In genomic region chr16:9092282-9092962, GRCh38 we compare ENCODE assay signal across 8 cellular contexts. TPM values are rescaled to one million over a fixed set of nuclear protein-coding genes. Genes with fewer than 3 reads are reported as not detected.
A peak's percentile ranks its signal among the peaks of the same experiment; 100 is the strongest.
DNase-seq lines count a peak whose midpoint lies in the region; ATAC-seq, FAIRE-seq and TF ChIP-seq lines count a peak whose summit lies in the region.

No MANE protein-coding gene starts in this region.

- intact Hi-C loops in A673 (cut with micrococcal nuclease; ENCODE audit: unreplicated experiment), result loop anchor here (5.0 kb wide), 4 partner anchors 45 to 515 kb away; partner anchors contain the start of gene USP7
- intact Hi-C loops in body of pancreas (cut with DNase I), result no loop called here

- peaks cover 24% of the 10 kb centered on the region for H3K4me1 ChIP-seq in A673 (ENCODE audit: insufficient read depth, low read length, poor library complexity, severe bottlenecking)
- peaks cover 54% of the 10 kb centered on the region for H3K4me1 ChIP-seq in body of pancreas
- H3K4me1 ChIP-seq in keratinocyte (ENCODE audit: control insufficient read depth, extremely low read depth, insufficient read depth, low read length), result peaks cover 36% of the 10 kb centered on the region

- peaks cover 29% of the 10 kb centered on the region for H4K20me1 ChIP-seq in keratinocyte (ENCODE audit: control insufficient read depth, extremely low read depth, insufficient read depth, low read length)

- H3K27ac ChIP-seq in A673 (ENCODE audit: low read depth, low read length, poor library complexity, severe bottlenecking) (peak overlapping the region; percentile 97), body of pancreas (peak overlapping the region; percentile 97 to 99 (median 98)), keratinocyte (ENCODE audit: control insufficient read depth, insufficient read depth, low read length) (peak overlapping the region; percentile 88)

- dilution Hi-C loops in keratinocyte (cut with MboI; ENCODE audit: extremely low pct_ligation_motif_present, low sequenced_read_pairs), result no loop called here

- no peaks in the 10 kb centered on the region for H3K9me3 ChIP-seq in A673 (ENCODE audit: low read depth, low read length, poor library complexity, severe bottlenecking)
- H3K9me3 ChIP-seq in body of pancreas, result no peaks in the 10 kb centered on the region
- H3K9me3 ChIP-seq in keratinocyte (ENCODE audit: control insufficient read depth, low read depth, low read length), result no peaks in the 10 kb centered on the region

- TF ChIP-seq POLR2A in body of pancreas (IDR thresholded peaks at IDR 0.05), result no peak

- H3K36me3 ChIP-seq in A673 (ENCODE audit: insufficient read depth, low read length, poor library complexity, severe bottlenecking) (peaks cover 37% of the 10 kb centered on the region), body of pancreas (replicated peaks in 1 of 2; ENCODE audit: insufficient read depth in 1 of 2, low read depth in 2 of 2) (no peaks in the 10 kb centered on the region), keratinocyte (ENCODE audit: control insufficient read depth in 2 of 2, extremely low read depth in 1 of 2, insufficient read depth in 2 of 2, low read length in 2 of 2) (peaks cover 11 to 19% of the 10 kb centered on the region in 2 experiments)

- CTCF ChIA-PET in A673 (lab: Charles Lee), result interaction anchor here (0.6 to 1.2 kb wide), 2 partner anchors 59 to 197 kb away, joined by 4 read pairs; no protein-coding TSS in a partner anchor

- WGBS in body of pancreas, 2 donors, result 0 to 1% methylated on average over 18 to 47 of the region's 63 CpGs

- ATAC-seq in GM18517 (IDR thresholded peaks at IDR 0.05; ENCODE audit: unreplicated experiment) (peak; percentile 1), HG03342 (IDR thresholded peaks at IDR 0.05; ENCODE audit: unreplicated experiment) (peak; percentile 2), body of pancreas (no peak)

- H3K9ac ChIP-seq in keratinocyte (ENCODE audit: control insufficient read depth, extremely low read depth, insufficient read depth, low read length), result peak overlapping the region; percentile 93

- no peaks in the 10 kb centered on the region for H3K27me3 ChIP-seq in A673 (replicated peaks; ENCODE audit: insufficient read depth, low read depth, low read length, poor library complexity)
- H3K27me3 ChIP-seq in body of pancreas, result no peaks in the 10 kb centered on the region
- H3K27me3 ChIP-seq in keratinocyte (ENCODE audit: control insufficient read depth, extremely low read depth, insufficient read depth, low read length), result no peaks in the 10 kb centered on the region

- no peak overlapping the region for H2AFZ ChIP-seq in keratinocyte (ENCODE audit: control insufficient read depth, low read length)

- peaks cover 60% of the 10 kb centered on the region for H3K79me2 ChIP-seq in keratinocyte (ENCODE audit: control insufficient read depth, insufficient read depth, low read length)

- no peaks in the 10 kb centered on the region for H3K9me1 ChIP-seq in keratinocyte (ENCODE audit: control insufficient read depth, extremely low read depth, insufficient read depth, low read length)

- H3K4me2 ChIP-seq in keratinocyte (ENCODE audit: control insufficient read depth, extremely low read depth, insufficient read depth, low read depth, low read length), result peak overlapping the region; percentile 76

- POLR2A ChIA-PET in A673 (lab: Charles Lee; ENCODE audit: low non-redundant PET), result interaction anchor here (1.1 kb wide), 1 partner anchor 56 kb away, joined by 3 read pairs; no protein-coding TSS in a partner anchor

- H3K4me3 ChIP-seq in A673 (ENCODE audit: low read depth, low read length, poor library complexity, severe bottlenecking), result peak overlapping the region; percentile 70
- peak overlapping the region; percentile 46 to 79 for H3K4me3 ChIP-seq in body of pancreas
- H3K4me3 ChIP-seq in keratinocyte (ENCODE audit: control insufficient read depth in 2 of 3, extremely low read depth in 1 of 3, insufficient read depth in 2 of 3, low read depth in 1 of 3, low read length in 3 of 3), result peak overlapping the region; percentile 78 to 94 (median 91)

- TF ChIP-seq CTCF in A673 (conservative IDR thresholded peaks at IDR 0.05; ENCODE audit: low read depth, low read length) (0 out of 2 replicates have a peak, but pooled peaks have one; percentile 15), body of pancreas (IDR thresholded peaks at IDR 0.05) (no peak), keratinocyte (optimal IDR thresholded peaks at IDR 0.05 in 1 of 3, IDR thresholded peaks at IDR 0.05 in 1 of 3, conservative IDR thresholded peaks at IDR 0.05 in 1 of 3; ENCODE audit: extremely low read depth in 1 of 3, insufficient read depth in 2 of 3, low read length in 3 of 3) (no peak)

- BruUV-seq in A673 (replicated peaks; lab: Mats Ljungman, UMichigan), result no TSS peak

- FAIRE-seq in keratinocyte (lab: Jason Lieb, UNC), result no peak

- DNase-seq in A673 (ENCODE audit: low spot score) (peak; percentile 49), T-helper 22 cell (ENCODE audit: low read depth) (peak; percentile 53), body of pancreas (peak; percentile 20 to 51 (median 39)), keratinocyte (ENCODE audit: low read depth, low spot score) (no peak), NCI-H128 (lab: John Stamatoyannopoulos, UW; ENCODE audit: unreplicated experiment) (no peak)
- DNase-seq in stimulated activated CD4-positive, alpha-beta T cell treated with anti-CD3 and anti-CD28 coated beads, Interleukin-15, amount 100 ng/mL, for 48 hours (ENCODE audit: low read depth in 2 of 2), result peak; percentile 23 to 33

RNA-seq across cellular contexts. Expression of gene HAPSTR1, which starts 1.0 kb away (rescaled TPM):
- total RNA-seq in A673 (2021) (83.8 and 90.4 TPM in 2 replicates), body of pancreas (10 to 100 TPM; 31.9 to 32.6 TPM)
- polyA plus RNA-seq in keratinocyte, result 34.0 to 46.5 TPM (median 36.7 TPM) in 3 replicates
- 35.9 TPM for polyA plus RNA-seq in keratinocyte (2011; ENCODE audit: low read depth)
- polyA plus RNA-seq in keratinocyte (2011; cell fraction: cytosol; rRNA removed), result 32.7 and 52.5 TPM in 2 replicates
- polyA plus RNA-seq in keratinocyte (2011; cell fraction: nucleus; rRNA removed), result 57.5 and 66.9 TPM in 2 replicates
- polyA plus RNA-seq in keratinocyte (2012; ENCODE audit: low replicate concordance), result 36.2 and 43.6 TPM in 2 replicates
- 38.3 to 71.0 TPM (median 45.7 TPM) in 3 replicates for polyA minus RNA-seq in keratinocyte
- 41.2 TPM for polyA minus RNA-seq in keratinocyte (2011; cell fraction: cytosol; rRNA and poly(A)+ RNA removed)
- polyA minus RNA-seq in keratinocyte (2011; cell fraction: nucleus; rRNA and poly(A)+ RNA removed), result 29.2 and 67.5 TPM in 2 replicates

Comparison
In these comparisons a context has a peak if more than half of its experiments do, and no peak if none do; other contexts are left out.
1. DNase-seq: peak in A673 (single experiment), T-helper 22 cell (single experiment), body of pancreas (4 of 4) and stimulated activated CD4-positive, alpha-beta T cell treated with anti-CD3 and anti-CD28 coated beads, Interleukin-15, amount 100 ng/mL, for 48 hours (2 of 2); none in keratinocyte (single experiment) and NCI-H128 (single experiment).
2. Peak in every context shown above with its lines, with median percentiles within 50 percentile points of each other: H3K27ac ChIP-seq and H3K4me3 ChIP-seq.